In genomic region chr13:29758591-29759114, GRCh38 we compare ENCODE assay signal across 9 cellular contexts.
DNase-seq lines count a peak whose midpoint lies in the region; ATAC-seq and TF ChIP-seq lines count a peak whose summit lies in the region.
"Had no signal": no experiment of that assay in that cellular context is flagged by ENCODE, and none has a peak within 500 bp of the region (broad histone marks: within the 10 kb centered on the region; RNA-seq: fewer than 3 reads in every experiment).

No MANE protein-coding gene starts in this region.

- H3K27ac ChIP-seq in mammary epithelial cell (ENCODE audit: insufficient read depth, low read depth, low read length) (no peak overlapping the region), vagina (no peak overlapping the region)

- no peaks in the 10 kb centered on the region for H3K79me2 ChIP-seq in mammary epithelial cell (ENCODE audit: insufficient read depth, low read length)

- BruUV-seq in mammary epithelial cell (replicated peaks; lab: Mats Ljungman, UMichigan) = no TSS peak

- H3K9me3 ChIP-seq in mammary epithelial cell (replicated peaks; ENCODE audit: insufficient read depth, low read length) = no peaks in the 10 kb centered on the region
- H3K9me3 ChIP-seq in vagina = no peaks in the 10 kb centered on the region

- no peak overlapping the region for H3K9ac ChIP-seq in mammary epithelial cell (ENCODE audit: insufficient read depth, low read length)

- no peaks in the 10 kb centered on the region for H4K20me1 ChIP-seq in mammary epithelial cell (ENCODE audit: insufficient read depth, low read length)

- dilution Hi-C loops in mammary epithelial cell (cut with HindIII; ENCODE audit: low sequenced_read_pairs) = no loop called here

- no peak overlapping the region for H2AFZ ChIP-seq in mammary epithelial cell (ENCODE audit: low read depth, low read length)

- H3K4me3 ChIP-seq in mammary epithelial cell (replicated peaks in 1 of 3; ENCODE audit: insufficient read depth in 1 of 3, low read depth in 2 of 3, low read length in 3 of 3) (no peak overlapping the region), vagina (no peak overlapping the region)
- H3K4me3 ChIP-seq: lung had no signal

- in situ Hi-C loops in mammary epithelial cell (cut with MboI; ENCODE audit: low sequenced_read_pairs in 2 of 2) = no loop called here

- TF ChIP-seq POLR2A in vagina (IDR thresholded peaks at IDR 0.05) = no peak

- DNase-seq in T-helper 9 cell (peak; percentile 45), mammary epithelial cell (peak; percentile 59), NCI-H1436 (lab: John Stamatoyannopoulos, UW) (no peak), vagina (ENCODE audit: extremely low spot score in 2 of 2) (no peak), COLO829 (ENCODE audit: low spot score) (no peak)
- peak; percentile 35 for DNase-seq in stimulated activated CD8-positive, alpha-beta memory T cell treated with anti-CD3 and anti-CD28 coated beads, Interleukin-12 subunit alpha, Interleukin-12 subunit beta, amount 100 ng/mL, for 4 hours (ENCODE audit: low read depth)

- CTCF ChIA-PET in mammary epithelial cell (lab: Charles Lee; ENCODE audit: low non-redundant PET) = no interaction called here

- H3K4me1 ChIP-seq in mammary epithelial cell (ENCODE audit: insufficient read depth, low read length) (peaks cover 13% of the 10 kb centered on the region), vagina (peaks cover 11% of the 10 kb centered on the region)

- H3K4me2 ChIP-seq in mammary epithelial cell (ENCODE audit: insufficient read depth, low read depth, low read length) = no peak overlapping the region

- intact Hi-C loops in mammary epithelial cell (cut with micrococcal nuclease) (no loop called here), vagina (cut with DNase I) (loop anchor here (10.0 kb wide), 1 partner anchor 244 kb away; no protein-coding TSS in a partner anchor)

- H3K36me3 ChIP-seq in mammary epithelial cell (ENCODE audit: insufficient read depth, low read length) (no peaks in the 10 kb centered on the region), vagina (no peaks in the 10 kb centered on the region)

- peak; percentile 65 for ATAC-seq in GM19324 (IDR thresholded peaks at IDR 0.05; ENCODE audit: low FRiP score, unreplicated experiment)
- peak; percentile 74 for ATAC-seq in HG03139 (IDR thresholded peaks at IDR 0.05; ENCODE audit: unreplicated experiment)

- TF ChIP-seq CTCF in mammary epithelial cell (conservative IDR thresholded peaks at IDR 0.05 in 1 of 2, IDR thresholded peaks at IDR 0.05 in 1 of 2; ENCODE audit: extremely low read depth in 1 of 2, insufficient read depth in 1 of 2, low read depth in 1 of 2, low read length in 2 of 2) (no peak), vagina (IDR thresholded peaks at IDR 0.05) (no peak)

- WGBS in mammary epithelial cell (ENCODE audit: low coverage, missing lambda C conversion rate) = 78% methylated on average over 5 of the region's 8 CpGs

- H3K27me3 ChIP-seq in mammary epithelial cell (ENCODE audit: insufficient read depth, low read length) (no peaks in the 10 kb centered on the region), vagina (no peaks in the 10 kb centered on the region)

Comparison
In these comparisons a context has a peak if more than half of its experiments do, and no peak if none do; other contexts are left out.
1. DNase-seq: peak in T-helper 9 cell (single experiment), mammary epithelial cell (single experiment) and stimulated activated CD8-positive, alpha-beta memory T cell treated with anti-CD3 and anti-CD28 coated beads, Interleukin-12 subunit alpha, Interleukin-12 subunit beta, amount 100 ng/mL, for 4 hours (single experiment); none in NCI-H1436 (single experiment), vagina (0 of 2) and COLO829 (single experiment).